In the genomic region with DNA sequence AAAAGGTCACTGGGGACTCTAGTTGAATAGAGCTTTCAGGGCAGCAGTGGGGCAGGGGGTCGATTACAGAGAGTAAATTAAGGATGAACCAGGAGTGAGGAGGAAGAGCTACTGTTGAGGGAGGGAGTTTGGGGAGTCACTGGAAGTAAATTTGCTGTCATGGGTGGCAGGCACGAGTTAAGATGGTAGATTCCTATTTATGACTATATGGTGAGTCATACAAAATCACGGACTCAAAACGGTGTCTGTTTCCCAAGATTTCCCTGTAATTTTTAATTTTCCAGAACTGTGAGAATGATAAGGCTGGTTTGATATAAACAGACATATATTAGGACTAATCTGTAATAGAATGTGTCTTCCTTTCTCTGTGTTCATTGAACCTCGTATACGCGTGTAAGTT, we compare ENCODE assay signal across 26 cellular contexts.
DNase-seq lines count a peak whose midpoint lies in the region; ATAC-seq, FAIRE-seq and TF ChIP-seq lines count a peak whose summit lies in the region.
"Had no signal": no experiment of that assay in that cellular context is flagged by ENCODE, and none has a peak within 500 bp of the region (broad histone marks: within the 10 kb centered on the region; RNA-seq: fewer than 3 reads in every experiment).

No MANE protein-coding gene starts in this region.

- H4K20me1 ChIP-seq in mammary epithelial cell (ENCODE audit: insufficient read depth, low read length) = no peaks in the 10 kb centered on the region

- DNase-seq in AG10803 (ENCODE audit: low read depth) = peak; percentile 15
- peak; percentile 2 for DNase-seq in HTR-8/SVneo (ENCODE audit: insufficient read length, low spot score)
- peak; percentile 2 for DNase-seq in mammary epithelial cell
- DNase-seq in kidney glomerular epithelial cell (lab: John Stamatoyannopoulos, UW) = peak; percentile 34
- no peak for DNase-seq in D721Med (ENCODE audit: insufficient read length, low spot score)
- no peak for DNase-seq in chondrocyte (ENCODE audit: low spot score)
- DNase-seq in ureter (ENCODE audit: low spot score) = no peak
- DNase-seq: activated CD4-positive, alpha-beta memory T cell treated with anti-CD3 and anti-CD28 coated beads, Interleukin-2, amount 10 ng/mL, durations not matched to agents 7 days and 5 days; activated CD4-positive, CD25-positive, alpha-beta regulatory T cell; activated T-cell treated with anti-CD3 and anti-CD28 coated beads, Interleukin-2, amount 50 U/mL, for 24 hours; body of pancreas; CD8-positive, alpha-beta memory T cell; left ventricle myocardium superior; mucosa of descending colon; NCI-H1694; NCI-H82; PC-3; stimulated activated CD4-positive, alpha-beta T cell treated with anti-CD3 and anti-CD28 coated beads, Interleukin-12 subunit alpha, Interleukin-12 subunit beta, amount 100 ng/mL, for 4 hours; stimulated activated CD8-positive, alpha-beta memory T cell treated with anti-CD3 and anti-CD28 coated beads, Interleukin-4, amount 100 ng/mL, for 48 hours; uterus had no signal

- 52% methylated on average over 7 of the region's 7 CpGs for WGBS in mammary epithelial cell (ENCODE audit: low coverage, missing lambda C conversion rate)

- CTCF ChIA-PET in mammary epithelial cell (lab: Charles Lee; ENCODE audit: low non-redundant PET) = no interaction called here

- H3K9me3 ChIP-seq in mammary epithelial cell (replicated peaks; ENCODE audit: insufficient read depth, low read length) = peaks cover 4% of the 10 kb centered on the region
- H3K9me3 ChIP-seq: body of pancreas, uterus had no signal

- BruUV-seq in mammary epithelial cell (replicated peaks; lab: Mats Ljungman, UMichigan) = no TSS peak

- in situ Hi-C loops in mammary epithelial cell (cut with MboI; ENCODE audit: low sequenced_read_pairs in 2 of 2) = no loop called here

- no peaks in the 10 kb centered on the region for H3K36me3 Mint-ChIP-seq in chondrocyte (ENCODE audit: low read depth)
- H3K36me3 Mint-ChIP-seq: activated naive CD4-positive, alpha-beta T cell treated with anti-CD3 and anti-CD28 coated beads, Interleukin-2, amount 50 U/mL, for 24 hours; neural progenitor cell had no signal

- H3K9ac ChIP-seq in mammary epithelial cell (ENCODE audit: insufficient read depth, low read length) = no peak overlapping the region
- H3K9ac ChIP-seq: neural progenitor cell had no signal

- peaks cover 11% of the 10 kb centered on the region for H3K9me3 Mint-ChIP-seq in chondrocyte (ENCODE audit: low read depth)
- H3K9me3 Mint-ChIP-seq: activated T-cell treated with anti-CD3 and anti-CD28 coated beads, Interleukin-2, amount 50 U/mL, for 24 hours; T-helper 2 cell treated with Interferon-gamma antibody and Interleukin-4, amounts not matched to agents 5 μg/mL and 100 μg/mL, for 36 hours had no signal

- H3K79me2 ChIP-seq in mammary epithelial cell (ENCODE audit: insufficient read depth, low read length) = no peaks in the 10 kb centered on the region

- no peaks in the 10 kb centered on the region for H3K27me3 Mint-ChIP-seq in chondrocyte (ENCODE audit: low read depth)
- H3K27me3 Mint-ChIP-seq: activated CD4-positive, alpha-beta memory T cell treated with anti-CD3 and anti-CD28 coated beads, Interleukin-2, amount 10 ng/mL, durations not matched to agents 7 days and 5 days; activated naive CD4-positive, alpha-beta T cell treated with anti-CD3 and anti-CD28 coated beads, Interleukin-2, amount 50 U/mL, for 24 hours; activated T-cell treated with anti-CD3 and anti-CD28 coated beads, Interleukin-2, amount 50 U/mL, for 24 hours had no signal

- TF ChIP-seq CTCF in AG10803 (conservative IDR thresholded peaks at IDR 0.05; ENCODE audit: low read length) (no peak), mammary epithelial cell (conservative IDR thresholded peaks at IDR 0.05 in 1 of 2, IDR thresholded peaks at IDR 0.05 in 1 of 2; ENCODE audit: extremely low read depth in 1 of 2, insufficient read depth in 1 of 2, low read depth in 1 of 2, low read length in 2 of 2) (no peak), D721Med (IDR thresholded peaks at IDR 0.05; ENCODE audit: insufficient read depth, missing control alignments) (no peak), chondrocyte (IDR thresholded peaks at IDR 0.05) (no peak)

- FAIRE-seq in HTR-8/SVneo (lab: Jason Lieb, UNC) (no peak), D721Med (lab: Jason Lieb, UNC) (no peak)
- FAIRE-seq: GM18507 had no signal

- no peaks in the 10 kb centered on the region for H3K4me1 ChIP-seq in mammary epithelial cell (ENCODE audit: insufficient read depth, low read length)
- H3K4me1 ChIP-seq: body of pancreas, neural progenitor cell, uterus had no signal

- no peak for ATAC-seq in HG02642 (IDR thresholded peaks at IDR 0.05; ENCODE audit: poor library complexity, unreplicated experiment)
- ATAC-seq: body of pancreas, left ventricle myocardium superior, mucosa of descending colon, PC-3 had no signal

- no peak overlapping the region for H3K4me2 ChIP-seq in mammary epithelial cell (ENCODE audit: insufficient read depth, low read depth, low read length)
- H3K4me2 ChIP-seq: neural progenitor cell had no signal

- dilution Hi-C loops in mammary epithelial cell (cut with HindIII; ENCODE audit: low sequenced_read_pairs) = no loop called here

- H3K27ac Mint-ChIP-seq in chondrocyte (ENCODE audit: unreplicated experiment) = no peak overlapping the region
- H3K27ac Mint-ChIP-seq: activated CD4-positive, alpha-beta memory T cell treated with anti-CD3 and anti-CD28 coated beads, Interleukin-2, amount 10 ng/mL, durations not matched to agents 7 days and 5 days; activated naive CD4-positive, alpha-beta T cell treated with anti-CD3 and anti-CD28 coated beads, Interleukin-2, amount 50 U/mL, for 24 hours; activated T-cell treated with anti-CD3 and anti-CD28 coated beads, Interleukin-2, amount 50 U/mL, for 24 hours; CD8-positive, alpha-beta memory T cell; neural progenitor cell; T-helper 2 cell treated with Interferon-gamma antibody and Interleukin-4, amounts not matched to agents 5 μg/mL and 100 μg/mL, for 36 hours had no signal

- intact Hi-C loops in mammary epithelial cell (cut with micrococcal nuclease) = no loop called here

- no peaks in the 10 kb centered on the region for H3K4me1 Mint-ChIP-seq in chondrocyte (ENCODE audit: low read depth)
- H3K4me1 Mint-ChIP-seq: activated CD4-positive, alpha-beta memory T cell treated with anti-CD3 and anti-CD28 coated beads, Interleukin-2, amount 10 ng/mL, durations not matched to agents 7 days and 5 days; activated naive CD4-positive, alpha-beta T cell treated with anti-CD3 and anti-CD28 coated beads, Interleukin-2, amount 50 U/mL, for 24 hours; CD8-positive, alpha-beta memory T cell; neural progenitor cell had no signal

- no peak overlapping the region for H2AFZ ChIP-seq in mammary epithelial cell (ENCODE audit: low read depth, low read length)
- H2AFZ ChIP-seq: neural progenitor cell had no signal

- no peaks in the 10 kb centered on the region for H3K27me3 ChIP-seq in mammary epithelial cell (ENCODE audit: insufficient read depth, low read length)
- H3K27me3 ChIP-seq: body of pancreas, neural progenitor cell, uterus had no signal

- H3K4me3 ChIP-seq in AG10803 (ENCODE audit: low read length) (no peak overlapping the region), mammary epithelial cell (replicated peaks in 1 of 3; ENCODE audit: insufficient read depth in 1 of 3, low read depth in 2 of 3, low read length in 3 of 3) (no peak overlapping the region)
- H3K4me3 ChIP-seq: body of pancreas, coronary artery, mucosa of descending colon, neural progenitor cell, uterus had no signal

- no peak overlapping the region for H3K27ac ChIP-seq in mammary epithelial cell (ENCODE audit: insufficient read depth, low read depth, low read length)
- H3K27ac ChIP-seq: body of pancreas, coronary artery, neural progenitor cell, uterus had no signal

- H3K36me3 ChIP-seq in mammary epithelial cell (ENCODE audit: insufficient read depth, low read length) = no peaks in the 10 kb centered on the region
- H3K36me3 ChIP-seq: neural progenitor cell, uterus had no signal

- no peak overlapping the region for H3K4me3 Mint-ChIP-seq in chondrocyte (ENCODE audit: unreplicated experiment)
- H3K4me3 Mint-ChIP-seq: activated CD4-positive, alpha-beta memory T cell treated with anti-CD3 and anti-CD28 coated beads, Interleukin-2, amount 10 ng/mL, durations not matched to agents 7 days and 5 days; activated naive CD4-positive, alpha-beta T cell treated with anti-CD3 and anti-CD28 coated beads, Interleukin-2, amount 50 U/mL, for 24 hours; activated T-cell treated with anti-CD3 and anti-CD28 coated beads, Interleukin-2, amount 50 U/mL, for 24 hours; CD8-positive, alpha-beta memory T cell; neural progenitor cell; T-helper 2 cell treated with Interferon-gamma antibody and Interleukin-4, amounts not matched to agents 5 μg/mL and 100 μg/mL, for 36 hours had no signal

Comparison
In these comparisons a context has a peak if more than half of its experiments do, and no peak if none do; other contexts are left out.
1. DNase-seq: peak in AG10803 (single experiment), HTR-8/SVneo (single experiment), mammary epithelial cell (single experiment) and kidney glomerular epithelial cell (single experiment); none in D721Med (single experiment), chondrocyte (single experiment) and ureter (single experiment).